Comparison of ENCODE assay signal across 8 cellular contexts in the genomic region with DNA sequence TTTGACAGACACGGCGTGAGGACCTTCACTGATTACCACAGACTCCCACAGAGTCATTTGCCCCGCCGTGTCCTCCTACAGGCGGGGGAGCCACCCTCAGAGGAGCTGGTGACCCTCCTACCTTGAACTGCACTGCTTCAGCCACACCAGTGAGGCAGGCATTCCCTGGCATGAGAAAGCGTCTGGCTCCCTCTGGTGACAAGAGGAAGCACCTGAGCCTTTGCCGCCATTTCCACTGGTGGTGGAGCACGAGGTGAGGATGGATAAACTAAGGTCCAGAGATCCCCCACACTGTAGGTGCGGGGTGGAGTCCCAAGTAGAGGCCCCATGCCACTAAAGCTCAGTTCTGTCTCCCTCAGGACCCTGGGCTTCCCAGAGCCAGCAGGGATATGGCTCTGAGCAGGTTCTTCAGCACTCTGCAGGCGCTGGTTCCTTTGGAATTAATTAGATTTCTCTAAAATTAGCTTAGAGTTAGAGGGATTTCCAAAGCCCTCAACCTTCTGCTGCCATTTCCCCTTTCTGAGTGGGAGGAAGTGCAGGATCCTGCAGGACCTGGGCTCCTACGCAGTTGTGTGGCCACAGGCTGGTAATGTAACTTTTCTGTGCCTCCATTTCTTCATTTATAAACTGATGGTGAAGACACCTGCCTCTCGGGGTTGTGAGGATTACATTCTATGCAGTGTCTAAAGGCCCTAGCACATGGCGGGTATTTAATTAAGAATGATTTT.
DNase-seq lines count a peak whose midpoint lies in the region; ATAC-seq and TF ChIP-seq lines count a peak whose summit lies in the region.

No MANE protein-coding gene starts in this region.

- H3K4me1 Mint-ChIP-seq in Caco-2 (ENCODE audit: low read depth, unreplicated experiment), result no peaks in the 10 kb centered on the region

- peak overlapping the region; percentile 19 for H2AK9ac ChIP-seq in IMR-90 (replicated peaks; ENCODE audit: low read depth, low read length, poor library complexity)

- no peaks in the 10 kb centered on the region for H3K79me2 ChIP-seq in trophoblast cell (ENCODE audit: control insufficient read depth, insufficient read depth, low read length, poor library complexity)

- peak; percentile 39 to 64 for TF ChIP-seq CTCF in Caco-2 (IDR thresholded peaks at IDR 0.05; ENCODE audit: insufficient read depth in 1 of 2, low read depth in 1 of 2, low read length in 1 of 2, severe bottlenecking in 1 of 2, unreplicated experiment in 1 of 2)
- peak; percentile 83 for TF ChIP-seq CTCF in IMR-90 (conservative IDR thresholded peaks at IDR 0.05; ENCODE audit: low read depth, low read length)
- TF ChIP-seq CTCF in gastroesophageal sphincter (IDR thresholded peaks at IDR 0.05), result peak; percentile 45 to 82 (median 73)
- peak; percentile 35 to 79 (median 68) for TF ChIP-seq CTCF in vagina (IDR thresholded peaks at IDR 0.05)

- H2BK12ac ChIP-seq in trophoblast cell (ENCODE audit: low read length), result no peak overlapping the region

- H3K4me3 ChIP-seq in Caco-2 (ENCODE audit: low read depth, low read length) (no peak overlapping the region), IMR-90 (ENCODE audit: insufficient read depth, low read depth, low read length) (no peak overlapping the region), gastroesophageal sphincter (no peak overlapping the region), trophoblast cell (ENCODE audit: low read depth, low read length) (no peak overlapping the region), vagina (no peak overlapping the region)

- peak; percentile 90 for TF ChIP-seq RAD21 in IMR-90 (IDR thresholded peaks at IDR 0.05; ENCODE audit: low read length)

- H3K9ac ChIP-seq in IMR-90 (ENCODE audit: low read depth, low read length) (no peak overlapping the region), trophoblast cell (ENCODE audit: low read length) (no peak overlapping the region)

- no peak overlapping the region for H3K27ac Mint-ChIP-seq in Caco-2 (ENCODE audit: unreplicated experiment)

- H3K27me3 Mint-ChIP-seq in Caco-2 (ENCODE audit: insufficient read depth, unreplicated experiment), result peaks cover 11% of the 10 kb centered on the region

- H3K4ac ChIP-seq in IMR-90 (ENCODE audit: low read depth, low read length) (no peak overlapping the region), trophoblast cell (ENCODE audit: low read depth, low read length) (no peak overlapping the region)

- H3K18ac ChIP-seq in IMR-90 (ENCODE audit: low read depth, low read length) (no peak overlapping the region), trophoblast cell (ENCODE audit: low read length) (no peak overlapping the region)

- peak; percentile 64 to 68 for DNase-seq in Caco-2
- DNase-seq in IMR-90, result peak; percentile 63
- DNase-seq in RKO (ENCODE audit: low spot score), result peak; percentile 65
- peak; percentile 40 for DNase-seq in activated T-helper 9 cell treated with anti-CD3 and anti-CD28 coated beads, Interleukin-2, amount 50 U/mL, for 16 hours (ENCODE audit: low read depth)
- peak; percentile 57 to 79 for DNase-seq in trophoblast cell
- DNase-seq in vagina (ENCODE audit: extremely low spot score in 2 of 2), result no peak

- dilution Hi-C loops in IMR-90 (cut with HindIII; ENCODE audit: low sequenced_read_pairs, unreplicated experiment), result no loop called here

- H4K8ac ChIP-seq in IMR-90 (ENCODE audit: low read depth in 2 of 2, low read length in 2 of 2) (no peak overlapping the region), trophoblast cell (ENCODE audit: low read depth, low read length) (no peak overlapping the region)

- TF ChIP-seq POLR2A in IMR-90 (IDR thresholded peaks at IDR 0.05; ENCODE audit: low read depth, low read length) (no peak), gastroesophageal sphincter (IDR thresholded peaks at IDR 0.05) (no peak), vagina (IDR thresholded peaks at IDR 0.05) (no peak)

- peak; percentile 64 for ATAC-seq in GM19468 (IDR thresholded peaks at IDR 0.05; ENCODE audit: extremely low read depth, unreplicated experiment)
- peak; percentile 81 for ATAC-seq in IMR-90 (ENCODE audit: low read depth)
- peak; percentile 57 for ATAC-seq in gastroesophageal sphincter

- POLR2A ChIA-PET in Caco-2 (lab: Charles Lee) (no interaction called here), IMR-90 (lab: Charles Lee; ENCODE audit: unreplicated experiment) (no interaction called here)

- H2AFZ ChIP-seq in IMR-90 (replicated peaks; ENCODE audit: low read length, poor library complexity) (peak overlapping the region; percentile 59), trophoblast cell (ENCODE audit: insufficient read depth, low read length, poor library complexity) (no peak overlapping the region)

- no peak overlapping the region for H3K4me3 Mint-ChIP-seq in Caco-2 (ENCODE audit: unreplicated experiment)

- BruUV-seq in Caco-2 (replicated peaks; lab: Mats Ljungman, UMichigan) (no TSS peak), IMR-90 (replicated peaks; lab: Mats Ljungman, UMichigan) (no TSS peak)

- no peak for TF ChIP-seq EP300 in gastroesophageal sphincter (IDR thresholded peaks at IDR 0.05)

- H3K4me1 ChIP-seq in Caco-2 (no peaks in the 10 kb centered on the region), IMR-90 (ENCODE audit: control insufficient read depth, insufficient read depth, low read length) (no peaks in the 10 kb centered on the region), gastroesophageal sphincter (peaks cover 0 to 48% (median 3%) of the 10 kb centered on the region in 3 donors), trophoblast cell (ENCODE audit: control insufficient read depth in 1 of 2, insufficient read depth in 2 of 2, low read length in 2 of 2) (no peaks in the 10 kb centered on the region), vagina (peaks cover 50% of the 10 kb centered on the region)

- H4K5ac ChIP-seq in IMR-90 (ENCODE audit: low read depth, low read length), result no peak overlapping the region

- H2BK5ac ChIP-seq in IMR-90 (ENCODE audit: low read depth, low read length, poor library complexity, severe bottlenecking) (no peak overlapping the region), trophoblast cell (ENCODE audit: low read depth, low read length, poor library complexity) (no peak overlapping the region)

- no peak overlapping the region for H3K56ac ChIP-seq in IMR-90 (ENCODE audit: extremely low read depth, insufficient read depth, low read length)

- in situ Hi-C loops in IMR-90 (cut with MboI; ENCODE audit: low sequenced_read_pairs), result loop anchor here (10.0 kb wide), 1 partner anchor 373 kb away; no protein-coding TSS in a partner anchor

- no peaks in the 10 kb centered on the region for H3K9me3 ChIP-seq in Caco-2
- no peaks in the 10 kb centered on the region for H3K9me3 ChIP-seq in IMR-90 (ENCODE audit: control insufficient read depth, insufficient read depth, low read length)
- no peaks in the 10 kb centered on the region for H3K9me3 ChIP-seq in gastroesophageal sphincter
- peaks cover 3% of the 10 kb centered on the region for H3K9me3 ChIP-seq in trophoblast cell (ENCODE audit: insufficient read depth, low read depth, low read length)
- H3K9me3 ChIP-seq in vagina, result no peaks in the 10 kb centered on the region

- H2BK120ac ChIP-seq in IMR-90 (ENCODE audit: low read depth, low read length) (no peak overlapping the region), trophoblast cell (ENCODE audit: insufficient read depth, low read length, poor library complexity) (no peak overlapping the region)

- no peak overlapping the region for H2BK20ac ChIP-seq in IMR-90 (ENCODE audit: low read depth, low read length)

- no peaks in the 10 kb centered on the region for H3K36me3 Mint-ChIP-seq in Caco-2 (ENCODE audit: insufficient read depth, unreplicated experiment)

- H3K4me2 ChIP-seq in IMR-90 (ENCODE audit: low read depth, low read length) (no peak overlapping the region), trophoblast cell (ENCODE audit: low read length) (no peak overlapping the region)

- CTCF ChIA-PET in Caco-2 (lab: Charles Lee) (interaction anchor here (0.6 to 0.8 kb wide), 2 partner anchors 9 to 40 kb away, joined by 4 to 5 read pairs; no protein-coding TSS in a partner anchor), IMR-90 (lab: Yijun Ruan, JAX) (interaction anchor here (0.9 to 1.9 kb wide), 3 partner anchors 31 to 371 kb away, joined by 3 to 10 read pairs (median 5); no protein-coding TSS in a partner anchor)

- no peak overlapping the region for H2BK15ac ChIP-seq in IMR-90 (ENCODE audit: low read depth, low read length)

- H4K12ac ChIP-seq in trophoblast cell (ENCODE audit: low read depth, low read length), result no peak overlapping the region

- H3K23ac ChIP-seq in IMR-90 (ENCODE audit: low read depth, low read length), result no peak overlapping the region
- no peak overlapping the region for H3K23ac ChIP-seq in trophoblast cell (ENCODE audit: low read length)

- H3K36me3 ChIP-seq in Caco-2 (ENCODE audit: control insufficient read depth, insufficient read depth, low read length), result no peaks in the 10 kb centered on the region
- H3K36me3 ChIP-seq in IMR-90 (ENCODE audit: control insufficient read depth, insufficient read depth, low read length), result no peaks in the 10 kb centered on the region
- no peaks in the 10 kb centered on the region for H3K36me3 ChIP-seq in gastroesophageal sphincter
- no peaks in the 10 kb centered on the region for H3K36me3 ChIP-seq in trophoblast cell (ENCODE audit: control insufficient read depth in 1 of 2, insufficient read depth in 2 of 2, low read length in 2 of 2)
- no peaks in the 10 kb centered on the region for H3K36me3 ChIP-seq in vagina

- no peak overlapping the region for H3K27ac ChIP-seq in IMR-90 (ENCODE audit: insufficient read depth, low read length)
- H3K27ac ChIP-seq in gastroesophageal sphincter, result no peak overlapping the region
- H3K27ac ChIP-seq in trophoblast cell (ENCODE audit: low read depth, low read length), result no peak overlapping the region
- H3K27ac ChIP-seq in vagina, result no peak overlapping the region

- H3K14ac ChIP-seq in IMR-90 (replicated peaks; ENCODE audit: low read depth, low read length), result no peak overlapping the region
- no peak overlapping the region for H3K14ac ChIP-seq in trophoblast cell (ENCODE audit: low read length)

- H3K9me3 Mint-ChIP-seq in Caco-2 (ENCODE audit: unreplicated experiment), result no peaks in the 10 kb centered on the region

- intact Hi-C loops in Caco-2 (cut with micrococcal nuclease; ENCODE audit: unreplicated experiment), result loop anchor here (1.0 to 2.0 kb wide), 3 partner anchors 191 to 774 kb away; partner anchors contain the start of gene SLCO3A1
- intact Hi-C loops in IMR-90 (cut with micrococcal nuclease), result loop anchor here (1.0 to 10.0 kb wide), 5 partner anchors 133 to 774 kb away; partner anchors contain the start of gene SLCO3A1
- intact Hi-C loops in vagina (cut with DNase I), result loop anchor here (5.0 to 10.0 kb wide), 4 partner anchors 133 to 775 kb away; no protein-coding TSS in a partner anchor

- H4K20me1 ChIP-seq in IMR-90 (ENCODE audit: insufficient read depth, low read length), result no peaks in the 10 kb centered on the region

- no peaks in the 10 kb centered on the region for H3K79me1 ChIP-seq in IMR-90 (ENCODE audit: low read depth in 1 of 2, low read length in 2 of 2)
- H3K79me1 ChIP-seq in trophoblast cell (ENCODE audit: low read length), result no peaks in the 10 kb centered on the region

- H4K91ac ChIP-seq in IMR-90 (ENCODE audit: insufficient read depth, low read depth, low read length) (no peak overlapping the region), trophoblast cell (ENCODE audit: low read depth, low read length) (no peak overlapping the region)

- H2AK5ac ChIP-seq in IMR-90 (ENCODE audit: low read depth, low read length) (no peak overlapping the region), trophoblast cell (ENCODE audit: low read length) (no peak overlapping the region)

- H3K9me1 ChIP-seq in IMR-90 (ENCODE audit: insufficient read depth, low read length), result no peaks in the 10 kb centered on the region

- H3K27me3 ChIP-seq in Caco-2 (replicated peaks; ENCODE audit: control insufficient read depth, insufficient read depth, low read length) (no peaks in the 10 kb centered on the region), IMR-90 (ENCODE audit: control insufficient read depth, insufficient read depth, low read length) (no peaks in the 10 kb centered on the region), gastroesophageal sphincter (no peaks in the 10 kb centered on the region), trophoblast cell (ENCODE audit: insufficient read depth, low read length) (no peaks in the 10 kb centered on the region), vagina (no peaks in the 10 kb centered on the region)

- WGBS in IMR-90 (ENCODE audit: extremely low coverage in 2 of 2, insufficient read length in 1 of 2), 2 experiments, result 75% methylated on average over 4 of the region's 13 CpGs; no CpG with 5 or more reads in 1 of the 2 experiments
- WGBS in gastroesophageal sphincter (ENCODE audit: low coverage in 1 of 2), 2 donors, result 78% methylated on average over 4 to 8 of the region's 13 CpGs
- no CpG with 5 or more reads among the region's 13 CpGs for WGBS in trophoblast cell (ENCODE audit: extremely low coverage, insufficient coverage, insufficient read length)

Comparison
In these comparisons a context has a peak if more than half of its experiments do, and no peak if none do; other contexts are left out.
1. DNase-seq: peak in Caco-2 (2 of 2), IMR-90 (single experiment), RKO (single experiment), activated T-helper 9 cell treated with anti-CD3 and anti-CD28 coated beads, Interleukin-2, amount 50 U/mL, for 16 hours (single experiment) and trophoblast cell (2 of 2); none in vagina (0 of 2).
2. Peak in every context shown above with its lines, with median percentiles within 50 percentile points of each other: CTCF ChIP-seq and ATAC-seq.